1 cellular context compared by ENCODE assay signal in the genomic region with DNA sequence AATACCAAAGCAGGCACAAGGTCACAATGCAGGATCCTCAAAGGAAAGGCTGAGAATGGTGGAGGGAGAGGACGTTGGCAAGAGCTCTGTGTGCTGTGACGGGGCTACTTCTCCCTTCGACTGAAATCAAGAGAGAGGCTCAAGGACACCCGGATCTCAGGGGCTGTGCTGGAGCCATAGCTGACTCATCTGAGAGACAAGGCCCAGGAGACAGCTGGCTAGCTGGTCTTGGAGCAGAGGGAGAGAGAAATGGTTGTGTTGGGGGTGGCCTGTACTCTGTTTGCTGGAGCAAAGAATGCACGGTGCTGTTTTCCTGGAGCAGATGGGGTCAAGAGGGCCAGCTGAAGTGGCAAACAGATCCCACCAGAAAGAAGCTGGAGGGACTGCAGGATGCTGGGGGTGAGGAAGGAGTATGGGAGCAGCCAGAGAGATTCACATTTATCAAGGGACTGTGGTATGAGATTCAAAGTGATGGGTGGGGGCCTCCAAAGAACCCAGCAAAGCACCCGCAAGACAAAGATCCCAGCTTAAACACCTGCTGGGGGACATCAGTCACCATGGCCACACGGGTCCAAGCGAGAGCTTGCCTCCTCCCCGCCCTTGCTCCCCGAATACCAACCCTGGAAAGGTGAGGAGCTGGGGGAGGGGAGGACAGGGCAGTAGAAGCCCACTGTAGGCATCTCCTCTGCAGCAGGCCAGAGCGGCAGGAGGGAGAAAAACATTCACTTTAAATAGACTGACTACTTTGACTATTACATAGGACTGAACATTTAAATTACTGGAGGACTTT.
TF ChIP-seq lines count a peak whose summit lies in the region.

No MANE protein-coding gene starts in this region.

TF ChIP-seq in IMR-90, 13 proteins besides CTCF, POLR2A, EP300 and RAD21:
- TF ChIP-seq RFX5 (IDR thresholded peaks at IDR 0.05; ENCODE audit: low read depth, low read length) (no peak), RCOR1 (IDR thresholded peaks at IDR 0.05; ENCODE audit: insufficient replicate concordance, low read length) (peak; percentile 21)
TF ChIP-seq in IMR-90: peak in this region for 1.
